8 cellular contexts compared by ENCODE assay signal in genomic region chr6:52595000-52595795, GRCh38. TPM values are rescaled to one million over a fixed set of nuclear protein-coding genes. Genes with fewer than 3 reads are reported as not detected.
A peak's percentile ranks its signal among the peaks of the same experiment; 100 is the strongest.
DNase-seq lines count a peak whose midpoint lies in the region; ATAC-seq and TF ChIP-seq lines count a peak whose summit lies in the region.

No MANE protein-coding gene starts in this region.

- TF ChIP-seq POLR2A in stomach (IDR thresholded peaks at IDR 0.05): no peak

- no peak for TF ChIP-seq CTCF in GM13977 (IDR thresholded peaks at IDR 0.05; ENCODE audit: extremely low read depth, insufficient read depth, missing control alignments)
- no peak for TF ChIP-seq CTCF in WTC11 (IDR thresholded peaks at IDR 0.05)
- TF ChIP-seq CTCF in stomach (IDR thresholded peaks at IDR 0.05): no peak

- peaks cover 25% of the 10 kb centered on the region for H3K4me1 Mint-ChIP-seq in WTC11
- H3K4me1 Mint-ChIP-seq in activated naive CD4-positive, alpha-beta T cell treated with anti-CD3 and anti-CD28 coated beads for 36 hours (ENCODE audit: low read depth): peaks cover 13% of the 10 kb centered on the region

- CTCF ChIA-PET in WTC11 (lab: Charles Lee): interaction anchor here (0.8 to 3.5 kb wide), 8 partner anchors 19 to 304 kb away, joined by 3 to 17 read pairs (median 4); partner anchors contain the start of gene TRAM2
- CTCF ChIA-PET in activated naive CD4-positive, alpha-beta T cell treated with anti-CD3 and anti-CD28 coated beads for 36 hours (lab: Charles Lee): interaction anchor here (0.6 to 1.6 kb wide), 7 partner anchors 11 to 310 kb away, joined by 3 to 7 read pairs (median 4); partner anchors contain the start of genes MCM3 and TRAM2

- H3K36me3 Mint-ChIP-seq in WTC11: no peaks in the 10 kb centered on the region
- H3K36me3 Mint-ChIP-seq in activated naive CD4-positive, alpha-beta T cell treated with anti-CD3 and anti-CD28 coated beads for 36 hours (ENCODE audit: low read depth): no peaks in the 10 kb centered on the region

- intact Hi-C loops in stomach (cut with DNase I; ENCODE audit: low total_unique reads): loop anchor here (10.0 kb wide), 1 partner anchor 180 kb away; no protein-coding TSS in a partner anchor
- intact Hi-C loops in activated naive CD4-positive, alpha-beta T cell treated with anti-CD3 and anti-CD28 coated beads for 36 hours (cut with micrococcal nuclease): no loop called here

- no peaks in the 10 kb centered on the region for H3K9me3 Mint-ChIP-seq in WTC11
- H3K9me3 Mint-ChIP-seq in activated naive CD4-positive, alpha-beta T cell treated with anti-CD3 and anti-CD28 coated beads for 36 hours: no peaks in the 10 kb centered on the region

- no peaks in the 10 kb centered on the region for H3K27me3 Mint-ChIP-seq in WTC11 (ENCODE audit: low read depth)
- H3K27me3 Mint-ChIP-seq in activated naive CD4-positive, alpha-beta T cell treated with anti-CD3 and anti-CD28 coated beads for 36 hours (ENCODE audit: low read depth): no peaks in the 10 kb centered on the region

- POLR2A ChIA-PET in WTC11 (lab: Charles Lee): interaction anchor here (0.7 to 1.4 kb wide), 3 partner anchors 19 to 310 kb away, joined by 3 to 4 read pairs (median 4); partner anchors contain the start of genes MCM3 and TRAM2

- H3K27ac ChIP-seq in stomach: peak overlapping the region; percentile 32 to 78 (median 69)

- no peaks in the 10 kb centered on the region for H3K27me3 ChIP-seq in stomach

- WGBS in stomach, 5 donors: 45 to 56% (median 49%) methylated on average over 7 of the region's 7 CpGs

- 0 out of 2 replicates have a peak overlapping the region, but pooled peaks have one; percentile 15 for H3K4me3 ChIP-seq in iPS-18c (ENCODE audit: insufficient read depth, low read depth, low read length)
- no peak overlapping the region for H3K4me3 ChIP-seq in stomach

- H3K4me3 Mint-ChIP-seq in WTC11: no peak overlapping the region
- H3K4me3 Mint-ChIP-seq in activated naive CD4-positive, alpha-beta T cell treated with anti-CD3 and anti-CD28 coated beads for 36 hours: no peak overlapping the region

- H3K36me3 ChIP-seq in stomach: no peaks in the 10 kb centered on the region

- H3K9me3 ChIP-seq in iPS-18c (ENCODE audit: control insufficient read depth, insufficient read depth, low read length) (no peaks in the 10 kb centered on the region), stomach (no peaks in the 10 kb centered on the region)

- peak overlapping the region; percentile 8; the same call in 1 of the 2 replicates for H3K27ac Mint-ChIP-seq in WTC11
- no peak overlapping the region for H3K27ac Mint-ChIP-seq in activated naive CD4-positive, alpha-beta T cell treated with anti-CD3 and anti-CD28 coated beads for 36 hours

- in situ Hi-C loops in GM13977 (cut with MboI; ENCODE audit: low pct_unique_long_range_greater_than_20kb, low sequenced_read_pairs, unreplicated experiment): no loop called here
- in situ Hi-C loops in KBM-7 (cut with MboI; ENCODE audit: low pct_unique_long_range_greater_than_20kb, low sequenced_read_pairs): no loop called here

- ATAC-seq in GM21825 (IDR thresholded peaks at IDR 0.05; ENCODE audit: unreplicated experiment): peak; percentile 80
- peak; percentile 68 for ATAC-seq in WTC11

- peaks cover 0 to 46% (median 25%) of the 10 kb centered on the region in 4 donors for H3K4me1 ChIP-seq in stomach

- DNase-seq in GM13977 (ENCODE audit: low spot score) (peak; percentile 58), KBM-7 (peak; percentile 36), WTC11 (ENCODE audit: low spot score) (no peak), stomach (no peak), Ammon's horn (ENCODE audit: low spot score) (no peak)
- no peak for DNase-seq in activated naive CD4-positive, alpha-beta T cell treated with anti-CD3 and anti-CD28 coated beads for 36 hours

- TF ChIP-seq EP300 in stomach (IDR thresholded peaks at IDR 0.05): no peak

TF ChIP-seq in WTC11, 78 proteins besides CTCF, POLR2A, EP300 and RAD21:
- TF ChIP-seq IRF2 (CRISPR knock-in tag; IDR thresholded peaks at IDR 0.05; ENCODE audit: borderline replicate concordance, low read depth) (no peak), RORB (CRISPR knock-in tag; IDR thresholded peaks at IDR 0.05) (no peak), JUN (CRISPR knock-in tag; IDR thresholded peaks at IDR 0.05) (no peak), TEAD4 (CRISPR knock-in tag; IDR thresholded peaks at IDR 0.05) (no peak), ERG (CRISPR knock-in tag; IDR thresholded peaks at IDR 0.05) (no peak), ZNF121 (CRISPR knock-in tag; IDR thresholded peaks at IDR 0.05) (no peak), RELA (CRISPR knock-in tag; IDR thresholded peaks at IDR 0.05; ENCODE audit: borderline replicate concordance) (no peak), ZNF425 (CRISPR knock-in tag; conservative IDR thresholded peaks at IDR 0.05) (no peak), NR3C1 (CRISPR knock-in tag; conservative IDR thresholded peaks at IDR 0.05; ENCODE audit: low read depth) (no peak), ZNF416 (CRISPR knock-in tag; IDR thresholded peaks at IDR 0.05) (no peak), IRF1 (CRISPR knock-in tag; IDR thresholded peaks at IDR 0.05) (no peak), AR (CRISPR knock-in tag; IDR thresholded peaks at IDR 0.05) (no peak), ZNF263 (CRISPR knock-in tag; IDR thresholded peaks at IDR 0.05; ENCODE audit: low read depth) (no peak), EMX1 (CRISPR knock-in tag; IDR thresholded peaks at IDR 0.05) (no peak), MAX (CRISPR knock-in tag; IDR thresholded peaks at IDR 0.05) (no peak), GABPB1 (CRISPR knock-in tag; IDR thresholded peaks at IDR 0.05) (no peak), FOXJ3 (CRISPR knock-in tag; IDR thresholded peaks at IDR 0.05; ENCODE audit: borderline replicate concordance) (no peak), NFATC4 (CRISPR knock-in tag; IDR thresholded peaks at IDR 0.05) (no peak), JAZF1 (CRISPR knock-in tag; IDR thresholded peaks at IDR 0.05) (no peak)

RNA-seq across cellular contexts. Expression of gene TRAM2, which starts 18.3 kb away (rescaled TPM):
- 13.4 to 14.4 TPM (median 13.5 TPM) in 3 replicates for total RNA-seq in WTC11 (2021)
- 10 to 100 TPM in 2 of 5 donors, 1 to 10 TPM in 3; 1.4 to 14.1 (median 6.4) TPM for total RNA-seq in stomach
- 1 to 10 TPM; 2.1 to 2.7 (median 2.1) TPM for polyA plus RNA-seq in stomach
- total RNA-seq in activated naive CD4-positive, alpha-beta T cell treated with anti-CD3 and anti-CD28 coated beads for 36 hours: 1 to 10 TPM; 2.5 to 2.9 TPM

Comparison
In these comparisons a context has a peak if more than half of its experiments do, and no peak if none do; other contexts are left out.
1. DNase-seq: peak in GM13977 (single experiment) and KBM-7 (single experiment); none in WTC11 (single experiment), stomach (single experiment), Ammon's horn (single experiment) and activated naive CD4-positive, alpha-beta T cell treated with anti-CD3 and anti-CD28 coated beads for 36 hours (single experiment).